Comparison of ENCODE assay signal across 4 cellular contexts in the genomic region with DNA sequence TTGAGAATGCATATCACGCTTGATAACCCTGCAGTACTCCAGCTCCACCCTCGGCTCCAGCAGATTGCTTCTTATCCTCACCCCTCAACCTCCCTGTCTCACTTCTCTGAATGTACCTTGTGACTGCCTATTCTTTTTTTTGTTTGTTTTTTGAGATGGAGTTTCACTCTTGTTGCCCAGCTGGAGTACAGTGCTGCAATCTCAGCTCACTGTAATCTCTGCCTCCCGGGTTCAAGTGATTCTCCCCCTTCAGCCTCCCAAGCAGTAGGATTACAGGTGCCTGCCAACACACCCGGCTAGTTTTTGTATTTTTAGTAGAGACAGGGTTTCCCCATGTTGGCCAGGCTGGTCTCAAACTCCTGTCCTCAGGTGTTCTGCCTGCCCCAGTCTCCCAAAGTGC. TPM values are rescaled to one million over a fixed set of nuclear protein-coding genes. Genes with fewer than 3 reads are reported as not detected.
"Had no signal": no experiment of that assay in that cellular context is flagged by ENCODE, and none has a peak within 500 bp of the region (broad histone marks: within the 10 kb centered on the region; RNA-seq: fewer than 3 reads in every experiment).

No MANE protein-coding gene starts in this region.

RNA-seq across cellular contexts. Expression of gene LDLRAD2, which starts 55.5 kb away (rescaled TPM):
- total RNA-seq: activated CD4-positive, alpha-beta memory T cell treated with anti-CD3 and anti-CD28 coated beads for 36 hours; activated CD4-positive, alpha-beta T cell treated with anti-CD3 and anti-CD28 coated beads, Interleukin-2, amount 10 ng/mL, durations not matched to agents 7 days and 5 days; MCF 10A; Right ventricle myocardium superior had no signal
